10 cellular contexts compared by ENCODE assay signal in the genomic region with DNA sequence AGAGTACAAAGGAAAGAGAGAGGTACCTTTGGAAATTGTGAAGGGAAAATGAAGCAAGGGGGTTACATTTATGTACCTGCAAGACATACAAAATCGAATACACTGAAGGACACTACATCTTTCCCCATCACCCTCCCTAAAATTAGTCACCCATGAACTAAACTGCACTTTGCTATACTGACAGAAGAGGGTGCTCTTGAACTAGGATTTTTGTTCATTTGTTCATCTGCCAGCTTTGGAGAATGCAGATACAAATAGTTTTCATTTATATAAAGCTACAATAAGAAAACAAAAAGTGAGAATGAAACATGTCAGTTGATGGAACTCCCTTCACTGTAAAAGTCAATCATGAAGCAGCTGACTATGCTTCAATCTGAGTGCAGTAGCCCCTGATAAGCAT. TPM values are rescaled to one million over a fixed set of nuclear protein-coding genes. Genes with fewer than 3 reads are reported as not detected.
DNase-seq lines count a peak whose midpoint lies in the region; ATAC-seq and TF ChIP-seq lines count a peak whose summit lies in the region.
"Had no signal": no experiment of that assay in that cellular context is flagged by ENCODE, and none has a peak within 500 bp of the region (broad histone marks: within the 10 kb centered on the region; RNA-seq: fewer than 3 reads in every experiment).

No MANE protein-coding gene starts in this region.

- H3K27me3 Mint-ChIP-seq in Caco-2 (ENCODE audit: insufficient read depth, unreplicated experiment): no peaks in the 10 kb centered on the region

- TF ChIP-seq CTCF in Caco-2 (IDR thresholded peaks at IDR 0.05; ENCODE audit: insufficient read depth in 1 of 2, low read depth in 1 of 2, low read length in 1 of 2, severe bottlenecking in 1 of 2, unreplicated experiment in 1 of 2): no peak
- TF ChIP-seq CTCF in transverse colon (IDR thresholded peaks at IDR 0.05): no peak

- H3K27ac ChIP-seq in right cardiac atrium (ENCODE audit: low read length) (no peak overlapping the region), transverse colon (no peak overlapping the region)

- DNase-seq in DMS53 treated with DMSO at 0.1 percent for 48 hours (lab: John Stamatoyannopoulos, UW; ENCODE audit: unreplicated experiment): peak; percentile 15
- DNase-seq in SKM-1 treated with dmso at 0.1 percent for 144 hours (lab: John Stamatoyannopoulos, UW; ENCODE audit: unreplicated experiment): peak; percentile 24
- DNase-seq in kidney tubule cell (ENCODE audit: low spot score): peak; percentile 45
- DNase-seq in Caco-2: no peak
- DNase-seq in right cardiac atrium: no peak
- no peak for DNase-seq in transverse colon
- DNase-seq: stimulated activated naive CD4-positive, alpha-beta T cell had no signal

- ATAC-seq in HG03354 (IDR thresholded peaks at IDR 0.05; ENCODE audit: poor library complexity, severe bottlenecking, unreplicated experiment): peak; percentile 55
- no peak for ATAC-seq in right cardiac atrium
- no peak for ATAC-seq in HG02610 (IDR thresholded peaks at IDR 0.05; ENCODE audit: unreplicated experiment)
- ATAC-seq: activated CD4-positive, CD25-positive, alpha-beta regulatory T cell treated with anti-CD3 and anti-CD28 coated beads, Interleukin-2, amount 50 U/mL, for 24 hours had no signal

- TF ChIP-seq EP300 in transverse colon (IDR thresholded peaks at IDR 0.05; ENCODE audit: low read depth): no peak

- no peaks in the 10 kb centered on the region for H3K9me3 ChIP-seq in Caco-2
- no peaks in the 10 kb centered on the region for H3K9me3 ChIP-seq in right cardiac atrium (ENCODE audit: control insufficient read depth, low read length)
- no peaks in the 10 kb centered on the region for H3K9me3 ChIP-seq in transverse colon

- H3K36me3 ChIP-seq in Caco-2 (ENCODE audit: control insufficient read depth, insufficient read depth, low read length) (no peaks in the 10 kb centered on the region), transverse colon (peaks cover 0 to 5% (median 0%) of the 10 kb centered on the region in 4 donors)

- no peaks in the 10 kb centered on the region for H3K36me3 Mint-ChIP-seq in Caco-2 (ENCODE audit: insufficient read depth, unreplicated experiment)

- no peak for TF ChIP-seq POLR2A in transverse colon (IDR thresholded peaks at IDR 0.05)

- no peak overlapping the region for H3K4me3 ChIP-seq in Caco-2 (ENCODE audit: low read depth, low read length)
- H3K4me3 ChIP-seq in right cardiac atrium (ENCODE audit: low read length): no peak overlapping the region
- no peak overlapping the region for H3K4me3 ChIP-seq in transverse colon

- CTCF ChIA-PET in Caco-2 (lab: Charles Lee): no interaction called here

- no peaks in the 10 kb centered on the region for H3K4me1 Mint-ChIP-seq in Caco-2 (ENCODE audit: low read depth, unreplicated experiment)

- intact Hi-C loops in Caco-2 (cut with micrococcal nuclease; ENCODE audit: unreplicated experiment) (no loop called here), right cardiac atrium (cut with DNase I) (no loop called here), transverse colon (cut with DNase I; ENCODE audit: low total_unique reads) (no loop called here)

- POLR2A ChIA-PET in Caco-2 (lab: Charles Lee): no interaction called here

- peaks cover 20% of the 10 kb centered on the region for H3K9me3 Mint-ChIP-seq in Caco-2 (ENCODE audit: unreplicated experiment)

- no TSS peak for BruUV-seq in Caco-2 (replicated peaks; lab: Mats Ljungman, UMichigan)

- no peak overlapping the region for H3K4me3 Mint-ChIP-seq in Caco-2 (ENCODE audit: unreplicated experiment)

- H3K27me3 ChIP-seq in Caco-2 (replicated peaks; ENCODE audit: control insufficient read depth, insufficient read depth, low read length): no peaks in the 10 kb centered on the region
- H3K27me3 ChIP-seq in right cardiac atrium (ENCODE audit: control insufficient read depth, insufficient read depth): no peaks in the 10 kb centered on the region
- no peaks in the 10 kb centered on the region for H3K27me3 ChIP-seq in transverse colon

- H3K4me1 ChIP-seq in Caco-2 (no peaks in the 10 kb centered on the region), right cardiac atrium (ENCODE audit: control insufficient read depth, insufficient read depth, low read length) (no peaks in the 10 kb centered on the region), transverse colon (no peaks in the 10 kb centered on the region)

- no peak overlapping the region for H3K27ac Mint-ChIP-seq in Caco-2 (ENCODE audit: unreplicated experiment)

- no CpG with 5 or more reads among the region's 1 CpG for WGBS in right cardiac atrium
- 82% methylated on average over 1 of the region's 1 CpG; no CpG with 5 or more reads in 1 of the 2 donors for WGBS in transverse colon (ENCODE audit: low coverage in 1 of 2), 2 donors

- in situ Hi-C loops in transverse colon (cut with MboI; ENCODE audit: low pct_ligation_motif_present in 1 of 4, low pct_unique_long_range_greater_than_20kb in 1 of 4, low sequenced_read_pairs in 3 of 4): no loop called here

RNA-seq across cellular contexts. Expression of a gene that starts 55.7 kb away (rescaled TPM):
- total RNA-seq in Caco-2 (2022) (39.7 and 45.5 TPM in 2 replicates), right cardiac atrium (10 to 100 TPM; 69.3 to 78.6 (median 75.2) TPM), transverse colon (10 to 100 TPM in 3 of 4 donors, 1 to 10 TPM in 1; 5.2 to 63.1 (median 48.0) TPM)
- 51.8 TPM for polyA plus RNA-seq in right cardiac atrium

Comparison
In these comparisons a context has a peak if more than half of its experiments do, and no peak if none do; other contexts are left out.
1. DNase-seq: peak in DMS53 treated with DMSO at 0.1 percent for 48 hours (single experiment), SKM-1 treated with dmso at 0.1 percent for 144 hours (single experiment) and kidney tubule cell (single experiment); none in Caco-2 (0 of 2), right cardiac atrium (0 of 3) and transverse colon (single experiment).